In the genomic region with DNA sequence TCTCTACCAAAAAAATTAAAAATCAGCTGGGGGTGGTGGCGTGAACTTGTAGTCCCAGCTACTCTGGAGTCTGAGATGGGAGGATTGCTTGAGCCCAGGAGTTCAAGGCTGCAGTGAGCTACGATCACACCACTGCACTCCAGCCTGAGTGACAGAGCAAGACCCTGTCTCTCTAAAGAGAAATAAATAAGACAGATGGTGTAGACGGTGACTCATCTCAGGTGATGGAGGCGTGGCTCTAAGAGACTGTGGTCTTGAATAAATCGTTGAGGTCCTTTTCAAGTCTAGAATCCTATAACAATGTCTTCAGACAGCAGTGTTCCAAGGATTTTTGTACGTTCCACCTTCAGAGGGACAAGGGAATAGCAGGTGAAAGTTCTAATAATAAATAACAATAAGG, we compare ENCODE assay signal across 17 cellular contexts. TPM values are rescaled to one million over a fixed set of nuclear protein-coding genes. Genes with fewer than 3 reads are reported as not detected.
DNase-seq lines count a peak whose midpoint lies in the region; ATAC-seq and TF ChIP-seq lines count a peak whose summit lies in the region.
"Had no signal": no experiment of that assay in that cellular context is flagged by ENCODE, and none has a peak within 500 bp of the region (broad histone marks: within the 10 kb centered on the region; RNA-seq: fewer than 3 reads in every experiment).

No MANE protein-coding gene starts in this region.

- ATAC-seq in activated T-helper 17 cell treated with anti-CD3 and anti-CD28 coated beads, Interleukin-2, amount 50 U/mL, for 72 hours (replicated peaks): no peak
- ATAC-seq in psoas muscle (no peak), HG03565 (IDR thresholded peaks at IDR 0.05; ENCODE audit: unreplicated experiment) (no peak)
- ATAC-seq: esophagus mucosa, lower lobe of right lung had no signal

- WGBS in psoas muscle, 3 donors: 85 to 90% (median 88%) methylated on average over 6 of the region's 6 CpGs

- TF ChIP-seq CTCF in psoas muscle (IDR thresholded peaks at IDR 0.05): no peak

- peak overlapping the region; percentile 96 for H3K27ac ChIP-seq in psoas muscle
- H3K27ac ChIP-seq: lower lobe of right lung, vagina had no signal

- peaks cover 0 to 5% of the 10 kb centered on the region in 2 donors for H3K36me3 ChIP-seq in psoas muscle (ENCODE audit: insufficient read depth in 1 of 2, low read depth in 1 of 2)
- H3K36me3 ChIP-seq: lower lobe of right lung, vagina had no signal

- POLR2A ChIA-PET in activated CD4-positive, alpha-beta memory T cell treated with anti-CD3 and anti-CD28 coated beads for 36 hours (lab: Charles Lee): interaction anchor here (1.5 to 1.9 kb wide), 2 partner anchors 54 to 59 kb away, joined by 3 to 4 read pairs; a partner anchor contains a TSS
- POLR2A ChIA-PET in activated CD4-positive, alpha-beta memory T cell treated with anti-CD3 and anti-CD28 coated beads, Interleukin-2, amount 10 ng/mL, durations not matched to agents 7 days and 5 days (lab: Charles Lee): interaction anchor here (4.5 kb wide), 1 partner anchor 14 kb away, joined by 20 read pairs; no protein-coding TSS in a partner anchor

- intact Hi-C loops in activated CD4-positive, alpha-beta memory T cell treated with anti-CD3 and anti-CD28 coated beads for 36 hours (cut with micrococcal nuclease): loop anchor here (10.0 kb wide), 1 partner anchor 126 kb away; no protein-coding TSS in a partner anchor
- intact Hi-C loops in psoas muscle (cut with DNase I): loop anchor here in 1 of 2 donors (5.0 kb wide), 1 partner anchor 37 kb away; no protein-coding TSS in a partner anchor

- DNase-seq in activated CD4-positive, alpha-beta memory T cell treated with anti-CD3 and anti-CD28 coated beads for 36 hours: peak; percentile 46
- DNase-seq in activated CD4-positive, alpha-beta memory T cell treated with anti-CD3 and anti-CD28 coated beads, Interleukin-2, amount 10 ng/mL, durations not matched to agents 7 days and 5 days: no peak
- DNase-seq in Caki2 (ENCODE audit: low read depth) (peak; percentile 54), psoas muscle (no peak), SKM-1 (lab: John Stamatoyannopoulos, UW; ENCODE audit: unreplicated experiment) (no peak), NCI-H524 treated with DMSO at 0.1 percent for 48 hours (lab: John Stamatoyannopoulos, UW) (no peak)
- DNase-seq: ACHN, Calu3, H7, NCI-H1417, NCI-H345 had no signal

- peaks cover 7% of the 10 kb centered on the region for H3K36me3 Mint-ChIP-seq in activated CD4-positive, alpha-beta memory T cell treated with anti-CD3 and anti-CD28 coated beads for 36 hours
- peaks cover 26% of the 10 kb centered on the region for H3K36me3 Mint-ChIP-seq in activated CD4-positive, alpha-beta memory T cell treated with anti-CD3 and anti-CD28 coated beads, Interleukin-2, amount 10 ng/mL, durations not matched to agents 7 days and 5 days (ENCODE audit: low read depth)
- peaks cover 91% of the 10 kb centered on the region for H3K36me3 Mint-ChIP-seq in activated T-helper 17 cell treated with anti-CD3 and anti-CD28 coated beads, Interleukin-2, amount 50 U/mL, for 72 hours (ENCODE audit: low read depth)

- no peak overlapping the region for H3K4me3 Mint-ChIP-seq in activated CD4-positive, alpha-beta memory T cell treated with anti-CD3 and anti-CD28 coated beads for 36 hours
- no peak overlapping the region for H3K4me3 Mint-ChIP-seq in activated CD4-positive, alpha-beta memory T cell treated with anti-CD3 and anti-CD28 coated beads, Interleukin-2, amount 10 ng/mL, durations not matched to agents 7 days and 5 days
- peak overlapping the region; percentile 83 for H3K4me3 Mint-ChIP-seq in activated T-helper 17 cell treated with anti-CD3 and anti-CD28 coated beads, Interleukin-2, amount 50 U/mL, for 72 hours

- H3K4me1 ChIP-seq in psoas muscle: peaks cover 45% of the 10 kb centered on the region

- no peaks in the 10 kb centered on the region for H3K27me3 ChIP-seq in psoas muscle (ENCODE audit: insufficient read depth in 3 of 3, low read length in 2 of 3)
- H3K27me3 ChIP-seq: vagina had no signal

- no peak overlapping the region for H3K4me3 ChIP-seq in psoas muscle
- H3K4me3 ChIP-seq: lower lobe of right lung, vagina had no signal

- no peak overlapping the region for H3K27ac Mint-ChIP-seq in activated CD4-positive, alpha-beta memory T cell treated with anti-CD3 and anti-CD28 coated beads for 36 hours
- H3K27ac Mint-ChIP-seq in activated CD4-positive, alpha-beta memory T cell treated with anti-CD3 and anti-CD28 coated beads, Interleukin-2, amount 10 ng/mL, durations not matched to agents 7 days and 5 days: no peak overlapping the region
- H3K27ac Mint-ChIP-seq in activated T-helper 17 cell treated with anti-CD3 and anti-CD28 coated beads, Interleukin-2, amount 50 U/mL, for 72 hours: peak overlapping the region; percentile 50
- H3K27ac Mint-ChIP-seq: progenitor cell of endocrine pancreas had no signal

- H3K27me3 Mint-ChIP-seq in activated CD4-positive, alpha-beta memory T cell treated with anti-CD3 and anti-CD28 coated beads for 36 hours: no peaks in the 10 kb centered on the region
- H3K27me3 Mint-ChIP-seq in activated CD4-positive, alpha-beta memory T cell treated with anti-CD3 and anti-CD28 coated beads, Interleukin-2, amount 10 ng/mL, durations not matched to agents 7 days and 5 days: no peaks in the 10 kb centered on the region
- H3K27me3 Mint-ChIP-seq in activated T-helper 17 cell treated with anti-CD3 and anti-CD28 coated beads, Interleukin-2, amount 50 U/mL, for 72 hours: no peaks in the 10 kb centered on the region

- in situ Hi-C loops in Caki2 (cut with HindIII; ENCODE audit: low pct_unique_long_range_greater_than_20kb, low sequenced_read_pairs): no loop called here

- no peaks in the 10 kb centered on the region for H3K9me3 Mint-ChIP-seq in activated CD4-positive, alpha-beta memory T cell treated with anti-CD3 and anti-CD28 coated beads for 36 hours
- no peaks in the 10 kb centered on the region for H3K9me3 Mint-ChIP-seq in activated CD4-positive, alpha-beta memory T cell treated with anti-CD3 and anti-CD28 coated beads, Interleukin-2, amount 10 ng/mL, durations not matched to agents 7 days and 5 days
- H3K9me3 Mint-ChIP-seq in activated T-helper 17 cell treated with anti-CD3 and anti-CD28 coated beads, Interleukin-2, amount 50 U/mL, for 72 hours: no peaks in the 10 kb centered on the region

- CTCF ChIA-PET in activated CD4-positive, alpha-beta memory T cell treated with anti-CD3 and anti-CD28 coated beads for 36 hours (lab: Charles Lee): interaction anchor here (1.3 to 4.7 kb wide), 4 partner anchors 12 to 253 kb away, joined by 3 to 23 read pairs (median 8); no protein-coding TSS in a partner anchor
- CTCF ChIA-PET in activated CD4-positive, alpha-beta memory T cell treated with anti-CD3 and anti-CD28 coated beads, Interleukin-2, amount 10 ng/mL, durations not matched to agents 7 days and 5 days (lab: Charles Lee): interaction anchor here (0.6 kb wide), 2 partner anchors 29 to 252 kb away, joined by 4 read pairs; no protein-coding TSS in a partner anchor

- peaks cover 58% of the 10 kb centered on the region for H3K4me1 Mint-ChIP-seq in activated CD4-positive, alpha-beta memory T cell treated with anti-CD3 and anti-CD28 coated beads for 36 hours (ENCODE audit: low read depth)
- H3K4me1 Mint-ChIP-seq in activated CD4-positive, alpha-beta memory T cell treated with anti-CD3 and anti-CD28 coated beads, Interleukin-2, amount 10 ng/mL, durations not matched to agents 7 days and 5 days: peaks cover 61% of the 10 kb centered on the region
- H3K4me1 Mint-ChIP-seq in activated T-helper 17 cell treated with anti-CD3 and anti-CD28 coated beads, Interleukin-2, amount 50 U/mL, for 72 hours: peaks cover 46% of the 10 kb centered on the region

- H3K9me3 ChIP-seq in psoas muscle: no peaks in the 10 kb centered on the region
- H3K9me3 ChIP-seq: lower lobe of right lung, vagina had no signal

RNA-seq across cellular contexts. Expression of a gene that starts 53.8 kb away (rescaled TPM):
- total RNA-seq in activated CD4-positive, alpha-beta memory T cell treated with anti-CD3 and anti-CD28 coated beads for 36 hours: 10 to 100 TPM; 70.6 to 76.4 TPM
- 10 to 100 TPM; 66.8 to 69.4 TPM for total RNA-seq in activated CD4-positive, alpha-beta memory T cell treated with anti-CD3 and anti-CD28 coated beads, Interleukin-2, amount 10 ng/mL, durations not matched to agents 7 days and 5 days
- total RNA-seq in Caki2 (2014; rRNA removed; shearing (Covaris generic); ENCODE audit: low replicate concordance): 40.8 and 58.2 TPM in 2 replicates
- total RNA-seq in activated T-helper 17 cell treated with anti-CD3 and anti-CD28 coated beads, Interleukin-2, amount 50 U/mL, for 72 hours: 100 to 1,000 TPM; 157 to 310 TPM
- 100 to 1,000 TPM in 3 of 4 donors, 10 to 100 TPM in 1; 25.4 to 225 (median 148) TPM for total RNA-seq in psoas muscle
- polyA plus RNA-seq in psoas muscle: 100 to 1,000 TPM in 2 of 3 donors, 10 to 100 TPM in 1; 26.7 to 704 (median 448) TPM

Comparison
In these comparisons a context has a peak if more than half of its experiments do, and no peak if none do; other contexts are left out.
1. DNase-seq: peak in activated CD4-positive, alpha-beta memory T cell treated with anti-CD3 and anti-CD28 coated beads for 36 hours (single experiment) and Caki2 (single experiment); none in activated CD4-positive, alpha-beta memory T cell treated with anti-CD3 and anti-CD28 coated beads, Interleukin-2, amount 10 ng/mL, durations not matched to agents 7 days and 5 days (single experiment), psoas muscle (0 of 2), SKM-1 (single experiment) and NCI-H524 treated with DMSO at 0.1 percent for 48 hours (single experiment).